In the genomic region with DNA sequence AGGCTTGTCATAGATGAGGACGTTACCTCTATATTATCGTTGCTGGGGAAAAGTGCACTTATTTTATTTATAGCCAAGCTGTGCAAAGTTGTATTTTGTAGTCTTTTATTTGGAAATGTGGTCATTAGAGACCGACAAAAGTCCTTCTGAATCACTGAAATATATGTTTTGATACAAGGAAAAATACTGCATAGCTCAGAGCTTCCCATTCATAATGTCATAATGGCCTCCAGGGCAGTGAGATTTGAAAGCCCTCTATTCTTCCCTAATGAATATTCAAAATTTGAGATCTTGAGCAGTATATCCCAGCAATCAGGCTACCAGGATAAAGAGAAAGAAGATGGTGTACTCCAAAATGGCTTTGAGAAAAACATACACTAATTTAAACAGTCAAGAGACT, we compare ENCODE assay signal across 23 cellular contexts.
"Had no signal": no experiment of that assay in that cellular context is flagged by ENCODE, and none has a peak within 500 bp of the region (broad histone marks: within the 10 kb centered on the region; RNA-seq: fewer than 3 reads in every experiment).

No MANE protein-coding gene starts in this region.

- H3K4me3 ChIP-seq: MG63, SJSA1 had no signal

- ATAC-seq: HepG2, Panc1, Right ventricle myocardium inferior, SK-N-SH treated with all-trans-retinoic acid at 6 μM for 48 hours had no signal

- H3K27ac ChIP-seq: SJSA1 had no signal

- H3K27me3 ChIP-seq: MG63, SJSA1 had no signal

- H3K9me3 ChIP-seq: MG63, SJSA1 had no signal

- DNase-seq: IMR-90, Karpas-422, KG1, MG63, NCI-H1092, NCI-H1105 treated with DMSO at 0.1 percent for 48 hours, NCI-H1417 treated with DMSO at 0.1 percent for 48 hours, NCI-H187, NCI-H2029, NCI-H2081 treated with DMSO at 0.1 percent for 48 hours, NCI-H2171, NCI-H226, NCI-H446, NCI-H510A, NCI-H524 treated with DMSO at 0.1 percent for 48 hours, NCI-H69, NCI-H774, SIG-M5 had no signal

- H3K36me3 ChIP-seq: MG63 had no signal
